19 cellular contexts compared by ENCODE assay signal in the genomic region with DNA sequence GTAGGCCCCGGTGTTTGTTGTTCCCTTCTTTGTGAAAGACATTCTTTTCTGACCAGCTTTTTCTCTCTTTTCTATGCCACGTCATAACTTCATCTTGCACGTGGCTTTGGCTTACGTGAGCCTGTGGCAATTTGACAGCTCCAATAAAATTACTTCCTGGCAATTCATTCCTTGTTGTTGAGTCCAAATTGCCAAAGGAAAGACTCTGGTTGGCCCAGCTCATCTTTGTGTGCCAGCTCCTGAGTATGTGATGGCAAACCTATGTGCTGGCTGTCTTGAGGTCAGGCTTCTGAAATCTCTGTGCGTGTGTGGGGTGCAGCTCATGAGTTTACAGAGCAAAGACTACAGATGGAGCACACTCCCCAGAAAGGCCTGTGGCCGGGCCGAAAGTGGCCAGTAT.
A peak's percentile ranks its signal among the peaks of the same experiment; 100 is the strongest.
DNase-seq lines count a peak whose midpoint lies in the region; ATAC-seq and TF ChIP-seq lines count a peak whose summit lies in the region.
"Had no signal": no experiment of that assay in that cellular context is flagged by ENCODE, and none has a peak within 500 bp of the region (broad histone marks: within the 10 kb centered on the region; RNA-seq: fewer than 3 reads in every experiment).

No MANE protein-coding gene starts in this region.

- no peaks in the 10 kb centered on the region for H3K27me3 Mint-ChIP-seq in CD8-positive, alpha-beta T cell (ENCODE audit: low read depth)
- H3K27me3 Mint-ChIP-seq: stimulated activated memory B cell treated with anti-CD40 and anti-IgM and Interleukin-4, amounts not matched to agents 10 μg/mL and 1 μg/mL and 100 μg/mL, for 72 hours had no signal

- intact Hi-C loops in IMR-90 (cut with micrococcal nuclease), result no loop called here
- intact Hi-C loops in CD8-positive, alpha-beta T cell (cut with DNase I, micrococcal nuclease), result no loop called here

- BruUV-seq in IMR-90 (replicated peaks; lab: Mats Ljungman, UMichigan), result no TSS peak

- dilution Hi-C loops in IMR-90 (cut with HindIII; ENCODE audit: low sequenced_read_pairs, unreplicated experiment), result no loop called here

- peak overlapping the region; percentile 93 for H3K27ac ChIP-seq in IMR-90 (ENCODE audit: insufficient read depth, low read length)
- no peak overlapping the region for H3K27ac ChIP-seq in CD8-positive, alpha-beta T cell (ENCODE audit: low read depth, low read length)

- peak overlapping the region; percentile 73 for H2AK5ac ChIP-seq in IMR-90 (ENCODE audit: low read depth, low read length)

- no peak overlapping the region for H3K27ac Mint-ChIP-seq in CD8-positive, alpha-beta T cell
- H3K27ac Mint-ChIP-seq: activated CD4-positive, alpha-beta T cell treated with anti-CD3 and anti-CD28 coated beads, Interleukin-2, amount 10 ng/mL, durations not matched to agents 7 days and 5 days; stimulated activated memory B cell treated with anti-CD40 and anti-IgM and Interleukin-4, amounts not matched to agents 10 μg/mL and 1 μg/mL and 100 μg/mL, for 72 hours; T-helper 2 cell treated with Interferon-gamma antibody and Interleukin-4, amounts not matched to agents 5 μg/mL and 100 μg/mL, for 36 hours had no signal

- in situ Hi-C loops in IMR-90 (cut with MboI; ENCODE audit: low sequenced_read_pairs), result no loop called here

- H3K4ac ChIP-seq in IMR-90 (ENCODE audit: low read depth, low read length), result peak overlapping the region; percentile 89

- DNase-seq in AG08395 (ENCODE audit: low spot score) (peak; percentile 41), IMR-90 (peak; percentile 68), astrocyte of the hippocampus (ENCODE audit: low read depth, low spot score) (peak; percentile 35), kidney tubule cell (ENCODE audit: low spot score) (peak; percentile 8), NCI-H2196 (lab: John Stamatoyannopoulos, UW; ENCODE audit: unreplicated experiment) (no peak), SIG-M5 (lab: John Stamatoyannopoulos, UW) (no peak), MV-4-11 (lab: John Stamatoyannopoulos, UW) (no peak)
- DNase-seq in CD8-positive, alpha-beta T cell, result no peak
- DNase-seq: activated CD4-positive, alpha-beta T cell treated with anti-CD3 and anti-CD28 coated beads, Interleukin-2, amount 10 ng/mL, durations not matched to agents 7 days and 5 days; activated T-cell treated with anti-CD3 and anti-CD28 coated beads, Interleukin-2, amount 50 U/mL, for 4 hours; cortex of kidney; foreskin melanocyte; H7; NCI-H1694 treated with DMSO at 0.1 percent for 48 hours; NCI-H526 treated with DMSO at 0.1 percent for 48 hours had no signal

- H3K9me1 ChIP-seq in IMR-90 (ENCODE audit: insufficient read depth, low read length), result peaks cover 4% of the 10 kb centered on the region

- peaks cover 3% of the 10 kb centered on the region for H3K4me1 Mint-ChIP-seq in CD8-positive, alpha-beta T cell (ENCODE audit: low read depth)
- H3K4me1 Mint-ChIP-seq: activated CD4-positive, alpha-beta T cell treated with anti-CD3 and anti-CD28 coated beads, Interleukin-2, amount 10 ng/mL, durations not matched to agents 7 days and 5 days; stimulated activated memory B cell treated with anti-CD40 and anti-IgM and Interleukin-4, amounts not matched to agents 10 μg/mL and 1 μg/mL and 100 μg/mL, for 72 hours had no signal

- peak overlapping the region; percentile 77; the same call in 1 of the 2 replicates for H3K23ac ChIP-seq in IMR-90 (ENCODE audit: low read depth, low read length)

- no peak for TF ChIP-seq CTCF in IMR-90 (conservative IDR thresholded peaks at IDR 0.05; ENCODE audit: low read depth, low read length)
- no peak for TF ChIP-seq CTCF in CD8-positive, alpha-beta T cell (IDR thresholded peaks at IDR 0.05)

- WGBS in IMR-90 (ENCODE audit: extremely low coverage in 2 of 2, insufficient read length in 1 of 2), 2 experiments, result 79% methylated on average over 2 of the region's 7 CpGs; no CpG with 5 or more reads in 1 of the 2 experiments

- H3K4me3 Mint-ChIP-seq in CD8-positive, alpha-beta T cell, result no peak overlapping the region
- H3K4me3 Mint-ChIP-seq: activated CD4-positive, alpha-beta T cell treated with anti-CD3 and anti-CD28 coated beads, Interleukin-2, amount 10 ng/mL, durations not matched to agents 7 days and 5 days; activated T-cell treated with anti-CD3 and anti-CD28 coated beads, Interleukin-2, amount 50 U/mL, for 4 hours; neural crest cell; stimulated activated memory B cell treated with anti-CD40 and anti-IgM and Interleukin-4, amounts not matched to agents 10 μg/mL and 1 μg/mL and 100 μg/mL, for 72 hours; T-helper 2 cell treated with Interferon-gamma antibody and Interleukin-4, amounts not matched to agents 5 μg/mL and 100 μg/mL, for 36 hours had no signal

- POLR2A ChIA-PET in IMR-90 (lab: Charles Lee; ENCODE audit: unreplicated experiment), result no interaction called here
- POLR2A ChIA-PET in CD8-positive, alpha-beta T cell (lab: Charles Lee), result interaction anchor here (0.6 kb wide), 1 partner anchor 427 kb away, joined by 3 read pairs; no protein-coding TSS in a partner anchor

- peak overlapping the region; percentile 98 for H3K18ac ChIP-seq in IMR-90 (ENCODE audit: low read depth, low read length)

- H3K36me3 ChIP-seq in IMR-90 (ENCODE audit: control insufficient read depth, insufficient read depth, low read length), result no peaks in the 10 kb centered on the region
- no peaks in the 10 kb centered on the region for H3K36me3 ChIP-seq in CD8-positive, alpha-beta T cell (ENCODE audit: insufficient read depth, low read length)

- H3K4me2 ChIP-seq in IMR-90 (ENCODE audit: low read depth, low read length), result no peak overlapping the region

- no peaks in the 10 kb centered on the region for H3K79me1 ChIP-seq in IMR-90 (ENCODE audit: low read depth in 1 of 2, low read length in 2 of 2)

- H3K4me1 ChIP-seq in IMR-90 (ENCODE audit: control insufficient read depth, insufficient read depth, low read length), result peaks cover 10% of the 10 kb centered on the region
- no peaks in the 10 kb centered on the region for H3K4me1 ChIP-seq in CD8-positive, alpha-beta T cell (ENCODE audit: insufficient read depth, low read length)

- peak overlapping the region; percentile 61 for H2AFZ ChIP-seq in IMR-90 (replicated peaks; ENCODE audit: low read length, poor library complexity)

- H2BK5ac ChIP-seq in IMR-90 (ENCODE audit: low read depth, low read length, poor library complexity, severe bottlenecking), result peak overlapping the region; percentile 98

- H3K27me3 ChIP-seq in IMR-90 (ENCODE audit: control insufficient read depth, insufficient read depth, low read length), result no peaks in the 10 kb centered on the region
- no peaks in the 10 kb centered on the region for H3K27me3 ChIP-seq in CD8-positive, alpha-beta T cell (ENCODE audit: insufficient read depth, low read length)

- no peak for ATAC-seq in IMR-90 (ENCODE audit: low read depth)
- ATAC-seq in CD8-positive, alpha-beta T cell, result no peak
- ATAC-seq: activated T-cell treated with anti-CD3 and anti-CD28 coated beads, Interleukin-2, amount 50 U/mL, for 4 hours; sciatic nerve; stimulated activated memory B cell treated with anti-CD40 and anti-IgM and Interleukin-4, amounts not matched to agents 10 μg/mL and 1 μg/mL and 100 μg/mL, for 72 hours had no signal

- peak overlapping the region; percentile 90; the same call in 1 of the 2 replicates for H4K5ac ChIP-seq in IMR-90 (ENCODE audit: low read depth, low read length)

- no peak overlapping the region for H3K9ac ChIP-seq in IMR-90 (ENCODE audit: low read depth, low read length)

- H2AK9ac ChIP-seq in IMR-90 (replicated peaks; ENCODE audit: low read depth, low read length, poor library complexity), result no peak overlapping the region

- H4K91ac ChIP-seq in IMR-90 (ENCODE audit: insufficient read depth, low read depth, low read length), result peak overlapping the region; percentile 89

- peak overlapping the region; percentile 89 for H2BK20ac ChIP-seq in IMR-90 (ENCODE audit: low read depth, low read length)

- TF ChIP-seq RAD21 in IMR-90 (IDR thresholded peaks at IDR 0.05; ENCODE audit: low read length), result no peak

- H3K14ac ChIP-seq in IMR-90 (replicated peaks; ENCODE audit: low read depth, low read length), result peak overlapping the region; percentile 72

- H4K20me1 ChIP-seq in IMR-90 (ENCODE audit: insufficient read depth, low read length), result no peaks in the 10 kb centered on the region

- H3K36me3 Mint-ChIP-seq in CD8-positive, alpha-beta T cell, result no peaks in the 10 kb centered on the region
- H3K36me3 Mint-ChIP-seq: stimulated activated memory B cell treated with anti-CD40 and anti-IgM and Interleukin-4, amounts not matched to agents 10 μg/mL and 1 μg/mL and 100 μg/mL, for 72 hours had no signal

- H2BK15ac ChIP-seq in IMR-90 (ENCODE audit: low read depth, low read length), result peak overlapping the region; percentile 84; the same call in 2 of the 3 replicates

- TF ChIP-seq POLR2A in IMR-90 (IDR thresholded peaks at IDR 0.05; ENCODE audit: low read depth, low read length), result no peak

- H3K4me3 ChIP-seq in IMR-90 (ENCODE audit: insufficient read depth, low read depth, low read length), result no peak overlapping the region
- no peak overlapping the region for H3K4me3 ChIP-seq in CD8-positive, alpha-beta T cell (ENCODE audit: low read depth, low read length)

- no peaks in the 10 kb centered on the region for H3K9me3 ChIP-seq in IMR-90 (ENCODE audit: control insufficient read depth, insufficient read depth, low read length)
- H3K9me3 ChIP-seq in CD8-positive, alpha-beta T cell (ENCODE audit: low read length), result no peaks in the 10 kb centered on the region

- CTCF ChIA-PET in IMR-90 (lab: Yijun Ruan, JAX), result interaction anchor here (1.4 kb wide), 1 partner anchor 292 kb away, joined by 3 read pairs; no protein-coding TSS in a partner anchor
- CTCF ChIA-PET in CD8-positive, alpha-beta T cell (lab: Charles Lee), result no interaction called here

- H3K56ac ChIP-seq in IMR-90 (ENCODE audit: extremely low read depth, insufficient read depth, low read length), result no peak overlapping the region

- peak overlapping the region; percentile 88 for H2BK120ac ChIP-seq in IMR-90 (ENCODE audit: low read depth, low read length)

- H3K9me3 Mint-ChIP-seq in CD8-positive, alpha-beta T cell, result peaks cover 5% of the 10 kb centered on the region
- H3K9me3 Mint-ChIP-seq: activated CD4-positive, alpha-beta T cell treated with anti-CD3 and anti-CD28 coated beads, Interleukin-2, amount 10 ng/mL, durations not matched to agents 7 days and 5 days; activated T-cell treated with anti-CD3 and anti-CD28 coated beads, Interleukin-2, amount 50 U/mL, for 4 hours; neural crest cell; T-helper 2 cell treated with Interferon-gamma antibody and Interleukin-4, amounts not matched to agents 5 μg/mL and 100 μg/mL, for 36 hours had no signal

- H4K8ac ChIP-seq in IMR-90 (ENCODE audit: low read depth in 2 of 2, low read length in 2 of 2), result peak overlapping the region; percentile 79 to 95

TF ChIP-seq in IMR-90, 13 proteins besides CTCF, POLR2A, EP300 and RAD21 (continues in another document):
- TF ChIP-seq RCOR1 (IDR thresholded peaks at IDR 0.05; ENCODE audit: insufficient replicate concordance, low read length) (no peak), MAFK (IDR thresholded peaks at IDR 0.05; ENCODE audit: low read depth, low read length) (no peak), NFE2L2 (IDR thresholded peaks at IDR 0.05; ENCODE audit: low read depth, low read length) (no peak), MAZ (IDR thresholded peaks at IDR 0.05; ENCODE audit: borderline replicate concordance, low read depth, low read length) (no peak)

Comparison
In these comparisons a context has a peak if more than half of its experiments do, and no peak if none do; other contexts are left out.
1. DNase-seq: peak in AG08395 (single experiment), IMR-90 (single experiment), astrocyte of the hippocampus (single experiment) and kidney tubule cell (single experiment); none in CD8-positive, alpha-beta T cell (0 of 7), NCI-H2196 (single experiment), SIG-M5 (single experiment) and MV-4-11 (single experiment).